In the genomic region with DNA sequence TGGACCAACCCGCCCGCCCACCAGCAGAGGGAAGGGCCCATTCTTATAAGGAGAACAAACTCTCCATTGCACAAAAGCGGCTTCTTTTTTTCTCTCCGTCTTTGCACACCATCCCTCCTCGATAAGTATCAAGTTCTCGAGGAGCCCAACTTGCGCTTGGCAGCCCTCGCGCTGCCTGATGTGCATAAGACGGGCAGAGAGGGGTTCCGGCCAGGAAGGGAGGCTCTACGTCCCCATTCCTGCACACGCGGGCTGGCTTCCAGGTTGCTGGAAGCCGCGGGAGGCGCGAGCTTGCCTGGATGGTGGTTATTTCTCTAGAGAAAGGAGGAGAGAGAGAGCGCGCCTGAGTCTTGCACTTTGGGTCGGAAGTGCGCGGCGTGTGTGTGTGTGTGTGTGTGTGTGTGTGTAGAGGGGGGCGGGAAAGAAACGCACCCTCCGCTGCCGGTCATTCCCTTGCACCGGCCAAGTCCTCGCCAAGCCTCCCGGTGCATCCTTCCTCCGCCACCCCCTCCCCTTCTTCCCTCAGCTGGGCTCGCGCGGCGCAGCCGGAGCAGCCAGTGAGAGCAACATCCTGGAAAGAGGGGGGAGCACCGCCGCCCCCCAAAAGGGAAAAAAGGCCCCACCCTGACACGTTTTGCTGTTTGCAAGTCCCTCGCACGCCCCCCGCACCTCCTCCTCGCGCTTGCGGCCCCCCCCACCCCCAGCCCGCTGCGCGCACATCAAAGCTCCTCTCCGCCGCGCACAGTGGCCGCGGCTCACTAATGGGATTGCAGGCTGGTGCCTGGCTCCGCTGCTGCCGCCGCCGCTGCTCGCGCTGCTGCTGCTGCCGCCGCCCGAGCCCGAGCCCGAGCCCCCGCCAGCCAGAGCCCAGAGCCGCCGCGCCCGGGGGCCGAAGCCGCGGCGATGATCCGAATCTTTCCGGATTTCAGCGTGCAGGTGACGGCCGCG, we compare ENCODE assay signal across 1 cellular context.
TF ChIP-seq lines count a peak whose summit lies in the region.

No MANE protein-coding gene starts in this region.

TF ChIP-seq in HEK293, 187 proteins besides CTCF, POLR2A, EP300 and RAD21 (continued from another document):
- TF ChIP-seq, protein P1, sequence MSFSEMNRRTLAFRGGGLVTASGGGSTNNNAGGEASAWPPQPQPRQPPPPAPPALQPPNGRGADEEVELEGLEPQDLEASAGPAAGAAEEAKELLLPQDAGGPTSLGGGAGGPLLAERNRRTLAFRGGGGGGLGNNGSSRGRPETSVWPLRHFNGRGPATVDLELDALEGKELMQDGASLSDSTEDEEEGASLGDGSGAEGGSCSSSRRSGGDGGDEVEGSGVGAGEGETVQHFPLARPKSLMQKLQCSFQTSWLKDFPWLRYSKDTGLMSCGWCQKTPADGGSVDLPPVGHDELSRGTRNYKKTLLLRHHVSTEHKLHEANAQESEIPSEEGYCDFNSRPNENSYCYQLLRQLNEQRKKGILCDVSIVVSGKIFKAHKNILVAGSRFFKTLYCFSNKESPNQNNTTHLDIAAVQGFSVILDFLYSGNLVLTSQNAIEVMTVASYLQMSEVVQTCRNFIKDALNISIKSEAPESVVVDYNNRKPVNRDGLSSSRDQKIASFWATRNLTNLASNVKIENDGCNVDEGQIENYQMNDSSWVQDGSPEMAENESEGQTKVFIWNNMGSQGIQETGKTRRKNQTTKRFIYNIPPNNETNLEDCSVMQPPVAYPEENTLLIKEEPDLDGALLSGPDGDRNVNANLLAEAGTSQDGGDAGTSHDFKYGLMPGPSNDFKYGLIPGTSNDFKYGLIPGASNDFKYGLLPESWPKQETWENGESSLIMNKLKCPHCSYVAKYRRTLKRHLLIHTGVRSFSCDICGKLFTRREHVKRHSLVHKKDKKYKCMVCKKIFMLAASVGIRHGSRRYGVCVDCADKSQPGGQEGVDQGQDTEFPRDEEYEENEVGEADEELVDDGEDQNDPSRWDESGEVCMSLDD (tag by site-specific recombination; IDR thresholded peaks at IDR 0.05): peak; percentile 95
- TF ChIP-seq ZNF707 (tag by site-specific recombination; IDR thresholded peaks at IDR 0.05) (no peak), ZNF157 (tag by site-specific recombination; IDR thresholded peaks at IDR 0.05) (no peak), ZNF621 (tag by site-specific recombination; IDR thresholded peaks at IDR 0.05) (no peak), ZFP37 (tag by site-specific recombination; IDR thresholded peaks at IDR 0.05) (no peak), ZNF311 (tag by site-specific recombination; IDR thresholded peaks at IDR 0.05; ENCODE audit: borderline replicate concordance) (no peak), ZNF792 (tag by site-specific recombination; IDR thresholded peaks at IDR 0.05) (0 out of 2 replicates have a peak, but pooled peaks have one; percentile 66)
- TF ChIP-seq, protein P2, sequence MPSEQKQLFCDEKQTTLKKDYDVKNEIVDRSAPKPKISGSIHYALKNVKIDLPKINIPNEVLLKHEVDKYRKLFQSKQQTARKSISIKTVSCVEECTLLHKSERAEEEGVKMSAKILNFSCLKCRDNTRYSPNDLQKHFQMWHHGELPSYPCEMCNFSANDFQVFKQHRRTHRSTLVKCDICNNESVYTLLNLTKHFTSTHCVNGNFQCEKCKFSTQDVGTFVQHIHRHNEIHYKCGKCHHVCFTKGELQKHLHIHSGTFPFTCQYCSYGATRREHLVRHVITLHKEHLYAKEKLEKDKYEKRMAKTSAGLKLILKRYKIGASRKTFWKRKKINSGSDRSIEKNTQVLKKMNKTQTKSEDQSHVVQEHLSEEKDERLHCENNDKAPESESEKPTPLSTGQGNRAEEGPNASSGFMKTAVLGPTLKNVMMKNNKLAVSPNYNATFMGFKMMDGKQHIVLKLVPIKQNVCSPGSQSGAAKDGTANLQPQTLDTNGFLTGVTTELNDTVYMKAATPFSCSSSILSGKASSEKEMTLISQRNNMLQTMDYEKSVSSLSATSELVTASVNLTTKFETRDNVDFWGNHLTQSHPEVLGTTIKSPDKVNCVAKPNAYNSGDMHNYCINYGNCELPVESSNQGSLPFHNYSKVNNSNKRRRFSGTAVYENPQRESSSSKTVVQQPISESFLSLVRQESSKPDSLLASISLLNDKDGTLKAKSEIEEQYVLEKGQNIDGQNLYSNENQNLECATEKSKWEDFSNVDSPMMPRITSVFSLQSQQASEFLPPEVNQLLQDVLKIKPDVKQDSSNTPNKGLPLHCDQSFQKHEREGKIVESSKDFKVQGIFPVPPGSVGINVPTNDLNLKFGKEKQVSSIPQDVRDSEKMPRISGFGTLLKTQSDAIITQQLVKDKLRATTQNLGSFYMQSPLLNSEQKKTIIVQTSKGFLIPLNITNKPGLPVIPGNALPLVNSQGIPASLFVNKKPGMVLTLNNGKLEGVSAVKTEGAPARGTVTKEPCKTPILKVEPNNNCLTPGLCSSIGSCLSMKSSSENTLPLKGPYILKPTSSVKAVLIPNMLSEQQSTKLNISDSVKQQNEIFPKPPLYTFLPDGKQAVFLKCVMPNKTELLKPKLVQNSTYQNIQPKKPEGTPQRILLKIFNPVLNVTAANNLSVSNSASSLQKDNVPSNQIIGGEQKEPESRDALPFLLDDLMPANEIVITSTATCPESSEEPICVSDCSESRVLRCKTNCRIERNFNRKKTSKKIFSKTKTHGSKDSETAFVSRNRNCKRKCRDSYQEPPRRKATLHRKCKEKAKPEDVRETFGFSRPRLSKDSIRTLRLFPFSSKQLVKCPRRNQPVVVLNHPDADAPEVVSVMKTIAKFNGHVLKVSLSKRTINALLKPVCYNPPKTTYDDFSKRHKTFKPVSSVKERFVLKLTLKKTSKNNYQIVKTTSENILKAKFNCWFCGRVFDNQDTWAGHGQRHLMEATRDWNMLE (tag by site-specific recombination; conservative IDR thresholded peaks at IDR 0.05; ENCODE audit: low read depth): no peak
- TF ChIP-seq, protein P3, sequence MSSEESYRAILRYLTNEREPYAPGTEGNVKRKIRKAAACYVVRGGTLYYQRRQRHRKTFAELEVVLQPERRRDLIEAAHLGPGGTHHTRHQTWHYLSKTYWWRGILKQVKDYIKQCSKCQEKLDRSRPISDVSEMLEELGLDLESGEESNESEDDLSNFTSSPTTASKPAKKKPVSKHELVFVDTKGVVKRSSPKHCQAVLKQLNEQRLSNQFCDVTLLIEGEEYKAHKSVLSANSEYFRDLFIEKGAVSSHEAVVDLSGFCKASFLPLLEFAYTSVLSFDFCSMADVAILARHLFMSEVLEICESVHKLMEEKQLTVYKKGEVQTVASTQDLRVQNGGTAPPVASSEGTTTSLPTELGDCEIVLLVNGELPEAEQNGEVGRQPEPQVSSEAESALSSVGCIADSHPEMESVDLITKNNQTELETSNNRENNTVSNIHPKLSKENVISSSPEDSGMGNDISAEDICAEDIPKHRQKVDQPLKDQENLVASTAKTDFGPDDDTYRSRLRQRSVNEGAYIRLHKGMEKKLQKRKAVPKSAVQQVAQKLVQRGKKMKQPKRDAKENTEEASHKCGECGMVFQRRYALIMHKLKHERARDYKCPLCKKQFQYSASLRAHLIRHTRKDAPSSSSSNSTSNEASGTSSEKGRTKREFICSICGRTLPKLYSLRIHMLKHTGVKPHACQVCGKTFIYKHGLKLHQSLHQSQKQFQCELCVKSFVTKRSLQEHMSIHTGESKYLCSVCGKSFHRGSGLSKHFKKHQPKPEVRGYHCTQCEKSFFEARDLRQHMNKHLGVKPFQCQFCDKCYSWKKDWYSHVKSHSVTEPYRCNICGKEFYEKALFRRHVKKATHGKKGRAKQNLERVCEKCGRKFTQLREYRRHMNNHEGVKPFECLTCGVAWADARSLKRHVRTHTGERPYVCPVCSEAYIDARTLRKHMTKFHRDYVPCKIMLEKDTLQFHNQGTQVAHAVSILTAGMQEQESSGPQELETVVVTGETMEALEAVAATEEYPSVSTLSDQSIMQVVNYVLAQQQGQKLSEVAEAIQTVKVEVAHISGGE (tag by site-specific recombination; conservative IDR thresholded peaks at IDR 0.05; ENCODE audit: low read depth): peak; percentile 69
- TF ChIP-seq, protein P4, sequence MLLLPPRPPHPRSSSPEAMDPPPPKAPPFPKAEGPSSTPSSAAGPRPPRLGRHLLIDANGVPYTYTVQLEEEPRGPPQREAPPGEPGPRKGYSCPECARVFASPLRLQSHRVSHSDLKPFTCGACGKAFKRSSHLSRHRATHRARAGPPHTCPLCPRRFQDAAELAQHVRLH (tag by site-specific recombination; IDR thresholded peaks at IDR 0.05): no peak
- TF ChIP-seq, protein P5, sequence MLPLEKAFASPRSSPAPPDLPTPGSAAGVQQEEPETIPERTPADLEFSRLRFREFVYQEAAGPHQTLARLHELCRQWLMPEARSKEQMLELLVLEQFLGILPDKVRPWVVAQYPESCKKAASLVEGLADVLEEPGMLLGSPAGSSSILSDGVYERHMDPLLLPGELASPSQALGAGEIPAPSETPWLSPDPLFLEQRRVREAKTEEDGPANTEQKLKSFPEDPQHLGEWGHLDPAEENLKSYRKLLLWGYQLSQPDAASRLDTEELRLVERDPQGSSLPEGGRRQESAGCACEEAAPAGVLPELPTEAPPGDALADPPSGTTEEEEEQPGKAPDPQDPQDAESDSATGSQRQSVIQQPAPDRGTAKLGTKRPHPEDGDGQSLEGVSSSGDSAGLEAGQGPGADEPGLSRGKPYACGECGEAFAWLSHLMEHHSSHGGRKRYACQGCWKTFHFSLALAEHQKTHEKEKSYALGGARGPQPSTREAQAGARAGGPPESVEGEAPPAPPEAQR (tag by site-specific recombination; IDR thresholded peaks at IDR 0.05): no peak
